Comparison of ENCODE assay signal across 11 cellular contexts in the genomic region with DNA sequence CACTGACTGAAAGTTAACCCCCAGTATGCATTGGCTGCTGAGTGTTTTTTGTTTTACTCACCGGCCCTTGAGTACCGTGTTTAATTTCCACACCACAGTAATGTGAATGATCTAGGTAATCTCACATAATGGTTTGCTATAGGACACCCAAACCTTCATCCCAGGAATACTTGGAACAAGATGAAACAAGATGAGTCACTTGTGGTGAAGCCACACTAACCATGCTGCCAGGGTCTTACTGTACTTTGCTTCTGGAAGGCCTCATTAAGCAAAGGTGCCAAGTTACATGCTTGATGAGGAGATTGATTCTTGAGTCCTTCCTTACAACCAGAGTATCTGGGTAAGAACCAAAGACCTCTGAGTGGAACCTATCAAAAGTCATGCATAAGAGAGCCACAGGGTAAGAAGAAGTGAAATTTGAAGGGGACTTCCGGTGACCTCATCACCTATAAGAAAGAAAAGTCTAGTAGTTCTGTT.
DNase-seq lines count a peak whose midpoint lies in the region; ATAC-seq, FAIRE-seq and TF ChIP-seq lines count a peak whose summit lies in the region.
"Had no signal": no experiment of that assay in that cellular context is flagged by ENCODE, and none has a peak within 500 bp of the region (broad histone marks: within the 10 kb centered on the region; RNA-seq: fewer than 3 reads in every experiment).

No MANE protein-coding gene starts in this region.

- in situ Hi-C loops in astrocyte of the spinal cord (cut with HindIII; ENCODE audit: low sequenced_read_pairs) = no loop called here

- TF ChIP-seq CTCF in astrocyte of the spinal cord (IDR thresholded peaks at IDR 0.05; ENCODE audit: low read depth, low read length) (no peak), lower leg skin (IDR thresholded peaks at IDR 0.05) (no peak), gastroesophageal sphincter (IDR thresholded peaks at IDR 0.05) (no peak)

- 71 to 85% methylated on average over 3 of the region's 3 CpGs for WGBS in lower leg skin, 2 donors
- 85 to 87% (median 87%) methylated on average over 3 of the region's 3 CpGs for WGBS in small intestine, 3 donors
- 81 to 92% methylated on average over 3 of the region's 3 CpGs for WGBS in gastroesophageal sphincter (ENCODE audit: low coverage in 1 of 2), 2 donors

- H3K36me3 ChIP-seq in small intestine (ENCODE audit: control insufficient read depth in 2 of 2, insufficient read depth in 2 of 2, low read length in 2 of 2) = no peaks in the 10 kb centered on the region
- H3K36me3 ChIP-seq in gastroesophageal sphincter = no peaks in the 10 kb centered on the region

- FAIRE-seq in small intestine (lab: Jason Lieb, UNC) = no peak

- intact Hi-C loops in lower leg skin (cut with DNase I; ENCODE audit: low total_unique reads) = no loop called here

- peak; percentile 4 for DNase-seq in stimulated activated CD4-positive, alpha-beta T cell treated with anti-CD3 and anti-CD28 coated beads, Interleukin-15, amount 100 ng/mL, for 24 hours
- no peak for DNase-seq in stimulated activated CD4-positive, alpha-beta T cell treated with anti-CD3 and anti-CD28 coated beads, Interleukin-2, amount 100 ng/mL, for 24 hours
- peak; percentile 98 for DNase-seq in astrocyte of the spinal cord (ENCODE audit: low read depth, low spot score)
- DNase-seq in lower leg skin (ENCODE audit: low spot score in 2 of 2) = no peak
- DNase-seq in small intestine = no peak
- DNase-seq in activated CD8-positive, alpha-beta memory T cell treated with anti-CD3 and anti-CD28 coated beads, Interleukin-2, amount 50 U/mL, for 48 hours = no peak
- DNase-seq: CD4-positive, alpha-beta memory T cell; cortex of kidney; stimulated activated CD4-positive, alpha-beta T cell treated with anti-CD3 and anti-CD28 coated beads, Interleukin-4, amount 100 ng/mL, for 4 hours had no signal

- ATAC-seq in HG03354 (IDR thresholded peaks at IDR 0.05; ENCODE audit: poor library complexity, severe bottlenecking, unreplicated experiment) (peak; percentile 79), gastroesophageal sphincter (no peak)

- no peak for TF ChIP-seq EP300 in gastroesophageal sphincter (IDR thresholded peaks at IDR 0.05)

- H3K27me3 ChIP-seq in small intestine (ENCODE audit: control insufficient read depth in 2 of 2, insufficient read depth in 2 of 2, low read length in 2 of 2) (no peaks in the 10 kb centered on the region), gastroesophageal sphincter (no peaks in the 10 kb centered on the region)

- H3K9me3 ChIP-seq in small intestine (ENCODE audit: control insufficient read depth, low read depth) (no peaks in the 10 kb centered on the region), gastroesophageal sphincter (peaks cover 0 to 5% (median 0%) of the 10 kb centered on the region in 3 donors)

- no peak overlapping the region for H3K4me3 ChIP-seq in astrocyte of the spinal cord (ENCODE audit: low read depth, low read length)
- H3K4me3 ChIP-seq in lower leg skin (ENCODE audit: low read depth, poor library complexity, severe bottlenecking) = no peak overlapping the region
- no peak overlapping the region for H3K4me3 ChIP-seq in small intestine (ENCODE audit: low read depth in 1 of 2, low read length in 2 of 2)
- H3K4me3 ChIP-seq in gastroesophageal sphincter = no peak overlapping the region

- no peak for TF ChIP-seq POLR2A in lower leg skin (IDR thresholded peaks at IDR 0.05)
- no peak for TF ChIP-seq POLR2A in gastroesophageal sphincter (IDR thresholded peaks at IDR 0.05)

- H3K4me1 ChIP-seq in small intestine (ENCODE audit: control insufficient read depth in 2 of 2, insufficient read depth in 1 of 2, low read depth in 1 of 2, low read length in 1 of 2) (no peaks in the 10 kb centered on the region), gastroesophageal sphincter (no peaks in the 10 kb centered on the region)

- H3K27ac ChIP-seq in small intestine (ENCODE audit: low read depth in 1 of 2, low read length in 1 of 2) = no peak overlapping the region
- no peak overlapping the region for H3K27ac ChIP-seq in gastroesophageal sphincter

Comparison
In these comparisons a context has a peak if more than half of its experiments do, and no peak if none do; other contexts are left out.
1. DNase-seq: peak in stimulated activated CD4-positive, alpha-beta T cell treated with anti-CD3 and anti-CD28 coated beads, Interleukin-15, amount 100 ng/mL, for 24 hours (single experiment) and astrocyte of the spinal cord (single experiment); none in stimulated activated CD4-positive, alpha-beta T cell treated with anti-CD3 and anti-CD28 coated beads, Interleukin-2, amount 100 ng/mL, for 24 hours (0 of 2), lower leg skin (0 of 2), small intestine (single experiment) and activated CD8-positive, alpha-beta memory T cell treated with anti-CD3 and anti-CD28 coated beads, Interleukin-2, amount 50 U/mL, for 48 hours (single experiment).